In the genomic region with DNA sequence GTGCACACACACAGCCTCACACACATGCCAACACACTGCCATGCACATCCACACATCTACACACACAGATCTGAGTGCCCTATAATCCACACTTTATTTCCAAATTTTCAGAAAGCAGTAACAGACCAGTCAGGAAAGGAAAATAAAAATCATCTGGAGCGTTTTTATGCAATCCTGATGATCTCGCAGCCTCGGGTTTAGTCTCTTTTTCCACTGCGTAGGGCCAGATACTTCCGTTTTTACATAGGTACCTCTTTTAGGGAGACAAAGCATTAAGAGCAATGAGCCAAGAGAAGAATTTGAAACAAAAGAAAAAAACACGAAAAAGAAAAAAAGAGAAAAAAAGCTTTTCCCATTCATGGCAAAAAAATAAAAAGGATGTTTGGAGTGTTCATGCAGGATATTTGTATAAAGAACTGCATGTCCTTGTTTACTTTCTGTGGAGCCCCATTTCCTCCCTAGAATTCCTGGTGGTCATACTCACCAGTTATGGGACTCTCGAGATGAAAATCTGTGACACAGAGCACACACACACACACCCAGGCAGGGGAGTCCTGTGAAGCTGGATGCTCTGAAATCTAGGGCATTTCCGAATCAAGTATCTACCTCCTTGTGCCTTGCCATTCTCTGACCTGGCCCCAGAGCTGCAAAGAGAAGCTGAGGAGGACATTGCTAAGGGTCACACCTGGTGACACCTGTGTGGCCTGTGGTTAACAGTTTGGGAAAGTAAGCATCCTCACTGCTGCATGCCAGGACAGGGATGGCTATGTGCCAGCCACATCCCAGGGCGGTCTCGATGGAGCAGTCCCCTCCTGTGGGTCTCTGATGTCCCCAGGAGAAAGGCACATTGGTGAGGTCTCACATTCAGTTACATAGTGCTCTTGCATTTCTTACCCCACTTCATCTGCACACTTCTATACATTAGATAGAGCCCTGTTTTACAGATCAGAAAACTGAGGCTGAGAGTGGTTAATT, we compare ENCODE assay signal across 10 cellular contexts.
DNase-seq lines count a peak whose midpoint lies in the region; ATAC-seq and TF ChIP-seq lines count a peak whose summit lies in the region.
"Had no signal": no experiment of that assay in that cellular context is flagged by ENCODE, and none has a peak within 500 bp of the region (broad histone marks: within the 10 kb centered on the region; RNA-seq: fewer than 3 reads in every experiment).

No MANE protein-coding gene starts in this region.

- peaks cover 30% of the 10 kb centered on the region for H3K36me3 Mint-ChIP-seq in activated naive CD4-positive, alpha-beta T cell treated with anti-CD3 and anti-CD28 coated beads, Interleukin-2, amount 50 U/mL, for 24 hours
- H3K36me3 Mint-ChIP-seq in activated naive CD4-positive, alpha-beta T cell treated with anti-CD3 and anti-CD28 coated beads, Interleukin-2, amount 50 U/mL, for 72 hours, result peaks cover 5 to 25% of the 10 kb centered on the region in 2 donors
- peaks cover 62% of the 10 kb centered on the region for H3K36me3 Mint-ChIP-seq in stimulated activated memory B cell treated with anti-CD40 and anti-IgM and Interleukin-4, amounts not matched to agents 10 μg/mL and 1 μg/mL and 100 μg/mL, for 72 hours

- H3K4me3 ChIP-seq in epithelial cell of esophagus (ENCODE audit: low read length) (no peak overlapping the region), right cardiac atrium (ENCODE audit: low read length) (no peak overlapping the region)

- WGBS in right cardiac atrium, result 69% methylated on average over 10 of the region's 10 CpGs

- H3K4me3 Mint-ChIP-seq in activated naive CD4-positive, alpha-beta T cell treated with anti-CD3 and anti-CD28 coated beads, Interleukin-2, amount 50 U/mL, for 24 hours, result peak overlapping the region; percentile 12
- peak overlapping the region; percentile 1 for H3K4me3 Mint-ChIP-seq in stimulated activated memory B cell treated with anti-CD40 and anti-IgM and Interleukin-4, amounts not matched to agents 10 μg/mL and 1 μg/mL and 100 μg/mL, for 72 hours

- H3K27ac ChIP-seq in right cardiac atrium (ENCODE audit: low read length), result no peak overlapping the region
- H3K27ac ChIP-seq: KMS-11 had no signal

- peaks cover 91% of the 10 kb centered on the region for H3K4me1 Mint-ChIP-seq in activated naive CD4-positive, alpha-beta T cell treated with anti-CD3 and anti-CD28 coated beads, Interleukin-2, amount 50 U/mL, for 24 hours
- peaks cover 48% of the 10 kb centered on the region for H3K4me1 Mint-ChIP-seq in stimulated activated memory B cell treated with anti-CD40 and anti-IgM and Interleukin-4, amounts not matched to agents 10 μg/mL and 1 μg/mL and 100 μg/mL, for 72 hours

- intact Hi-C loops in right cardiac atrium (cut with DNase I), result no loop called here

- no peak for DNase-seq in activated naive CD4-positive, alpha-beta T cell treated with anti-CD3 and anti-CD28 coated beads, Interleukin-2, amount 50 U/mL, for 72 hours (ENCODE audit: low spot score in 2 of 2)
- DNase-seq in SIG-M5 (lab: John Stamatoyannopoulos, UW) (peak; percentile 19), epithelial cell of esophagus (ENCODE audit: low read depth) (peak; percentile 24), right cardiac atrium (no peak), GM20000 (ENCODE audit: low spot score) (no peak)

- TF ChIP-seq CTCF in epithelial cell of esophagus (IDR thresholded peaks at IDR 0.05; ENCODE audit: insufficient read depth, low read depth, low read length, missing control alignments) (no peak), GM20000 (IDR thresholded peaks at IDR 0.05; ENCODE audit: extremely low read depth, missing control alignments) (no peak)

- no peaks in the 10 kb centered on the region for H3K4me1 ChIP-seq in right cardiac atrium (ENCODE audit: control insufficient read depth, insufficient read depth, low read length)

- no peak for ATAC-seq in activated naive CD4-positive, alpha-beta T cell treated with anti-CD3 and anti-CD28 coated beads, Interleukin-2, amount 50 U/mL, for 72 hours
- ATAC-seq in stimulated activated memory B cell treated with anti-CD40 and anti-IgM and Interleukin-4, amounts not matched to agents 10 μg/mL and 1 μg/mL and 100 μg/mL, for 72 hours, result no peak
- ATAC-seq in GM18873 (IDR thresholded peaks at IDR 0.05; ENCODE audit: low FRiP score, unreplicated experiment), result no peak
- no peak for ATAC-seq in right cardiac atrium
- ATAC-seq: left lobe of liver had no signal

- no peaks in the 10 kb centered on the region for H3K9me3 ChIP-seq in right cardiac atrium (ENCODE audit: control insufficient read depth, low read length)

- H3K27ac Mint-ChIP-seq in activated naive CD4-positive, alpha-beta T cell treated with anti-CD3 and anti-CD28 coated beads, Interleukin-2, amount 50 U/mL, for 24 hours, result peak overlapping the region; percentile 73
- peak overlapping the region in 1 of 2 donors; percentile 5 for H3K27ac Mint-ChIP-seq in activated naive CD4-positive, alpha-beta T cell treated with anti-CD3 and anti-CD28 coated beads, Interleukin-2, amount 50 U/mL, for 72 hours
- H3K27ac Mint-ChIP-seq in stimulated activated memory B cell treated with anti-CD40 and anti-IgM and Interleukin-4, amounts not matched to agents 10 μg/mL and 1 μg/mL and 100 μg/mL, for 72 hours, result peak overlapping the region; percentile 1

- no peaks in the 10 kb centered on the region for H3K9me3 Mint-ChIP-seq in activated naive CD4-positive, alpha-beta T cell treated with anti-CD3 and anti-CD28 coated beads, Interleukin-2, amount 50 U/mL, for 24 hours
- H3K9me3 Mint-ChIP-seq in activated naive CD4-positive, alpha-beta T cell treated with anti-CD3 and anti-CD28 coated beads, Interleukin-2, amount 50 U/mL, for 72 hours, result peaks cover 0 to 5% of the 10 kb centered on the region in 2 donors
- H3K9me3 Mint-ChIP-seq in stimulated activated memory B cell treated with anti-CD40 and anti-IgM and Interleukin-4, amounts not matched to agents 10 μg/mL and 1 μg/mL and 100 μg/mL, for 72 hours, result no peaks in the 10 kb centered on the region

- H3K27me3 Mint-ChIP-seq in activated naive CD4-positive, alpha-beta T cell treated with anti-CD3 and anti-CD28 coated beads, Interleukin-2, amount 50 U/mL, for 24 hours, result no peaks in the 10 kb centered on the region
- no peaks in the 10 kb centered on the region for H3K27me3 Mint-ChIP-seq in stimulated activated memory B cell treated with anti-CD40 and anti-IgM and Interleukin-4, amounts not matched to agents 10 μg/mL and 1 μg/mL and 100 μg/mL, for 72 hours

- no peaks in the 10 kb centered on the region for H3K27me3 ChIP-seq in right cardiac atrium (ENCODE audit: control insufficient read depth, insufficient read depth)

Comparison
In these comparisons a context has a peak if more than half of its experiments do, and no peak if none do; other contexts are left out.
1. DNase-seq: peak in SIG-M5 (single experiment) and epithelial cell of esophagus (single experiment); none in activated naive CD4-positive, alpha-beta T cell treated with anti-CD3 and anti-CD28 coated beads, Interleukin-2, amount 50 U/mL, for 72 hours (0 of 2), right cardiac atrium (0 of 3) and GM20000 (single experiment).